ENCODE assay signal across 25 cellular contexts in the genomic region with DNA sequence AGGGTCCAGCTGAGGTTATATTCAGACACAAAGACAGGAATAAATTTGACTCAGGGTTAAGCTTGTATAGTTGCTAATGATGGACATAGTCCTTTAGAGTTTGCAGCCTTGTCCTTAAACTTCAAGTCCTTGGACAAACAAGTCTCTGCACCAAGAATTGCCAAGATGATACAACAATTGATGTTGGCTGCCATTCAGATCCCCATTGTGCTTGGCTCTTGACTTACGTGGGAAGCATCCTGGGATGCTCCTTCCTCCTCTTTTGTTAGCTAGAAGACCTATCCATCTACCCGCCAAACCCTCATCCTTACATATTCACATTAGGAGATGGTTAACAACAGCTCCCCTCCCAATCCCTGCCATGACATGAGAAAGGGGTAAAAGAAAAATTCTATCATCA.
A peak's percentile ranks its signal among the peaks of the same experiment; 100 is the strongest.
DNase-seq lines count a peak whose midpoint lies in the region; ATAC-seq, FAIRE-seq and TF ChIP-seq lines count a peak whose summit lies in the region.
"Had no signal": no experiment of that assay in that cellular context is flagged by ENCODE, and none has a peak within 500 bp of the region (broad histone marks: within the 10 kb centered on the region; RNA-seq: fewer than 3 reads in every experiment).

No MANE protein-coding gene starts in this region.

- TF ChIP-seq POLR2A in IMR-90 (IDR thresholded peaks at IDR 0.05; ENCODE audit: low read depth, low read length), result no peak
- TF ChIP-seq POLR2A in gastroesophageal sphincter (IDR thresholded peaks at IDR 0.05), result no peak
- no peak for TF ChIP-seq POLR2A in suprapubic skin (IDR thresholded peaks at IDR 0.05)
- no peak for TF ChIP-seq POLR2A in uterus (IDR thresholded peaks at IDR 0.05)

- TF ChIP-seq RAD21 in IMR-90 (IDR thresholded peaks at IDR 0.05; ENCODE audit: low read length), result no peak

- H3K9me1 ChIP-seq in IMR-90 (ENCODE audit: insufficient read depth, low read length), result peaks cover 6% of the 10 kb centered on the region; the same call in 1 of the 2 replicates

- H3K4me2 ChIP-seq in IMR-90 (ENCODE audit: low read depth, low read length), result no peak overlapping the region
- H3K4me2 ChIP-seq: A549 had no signal

- FAIRE-seq in urothelium cell line (lab: Jason Lieb, UNC), result no peak
- FAIRE-seq: A549, G401.6 had no signal

- no TSS peak for BruUV-seq in IMR-90 (replicated peaks; lab: Mats Ljungman, UMichigan)

- no peak overlapping the region for H2BK5ac ChIP-seq in IMR-90 (ENCODE audit: low read depth, low read length, poor library complexity, severe bottlenecking)

- intact Hi-C loops in IMR-90 (cut with micrococcal nuclease) (no loop called here), uterus (cut with DNase I; ENCODE audit: low total_unique reads) (no loop called here)

- no peak for ATAC-seq in IMR-90 (ENCODE audit: low read depth)
- ATAC-seq in gastroesophageal sphincter, result no peak
- ATAC-seq: A549; CD8-positive, alpha-beta T cell; Panc1 had no signal

- no peak overlapping the region for H4K8ac ChIP-seq in IMR-90 (ENCODE audit: low read depth in 2 of 2, low read length in 2 of 2)

- POLR2A ChIA-PET in IMR-90 (lab: Charles Lee; ENCODE audit: unreplicated experiment), result no interaction called here

- H3K14ac ChIP-seq in IMR-90 (replicated peaks; ENCODE audit: low read depth, low read length), result no peak overlapping the region

- H2BK120ac ChIP-seq in IMR-90 (ENCODE audit: low read depth, low read length), result no peak overlapping the region

- H2BK15ac ChIP-seq in IMR-90 (ENCODE audit: low read depth, low read length), result 0 out of 3 replicates have a peak overlapping the region, but pooled peaks have one; percentile 43

- H3K79me1 ChIP-seq in IMR-90 (ENCODE audit: low read depth in 1 of 2, low read length in 2 of 2), result no peaks in the 10 kb centered on the region

- TF ChIP-seq CTCF in IMR-90 (conservative IDR thresholded peaks at IDR 0.05; ENCODE audit: low read depth, low read length) (no peak), coronary artery (IDR thresholded peaks at IDR 0.05) (no peak), gastroesophageal sphincter (IDR thresholded peaks at IDR 0.05) (no peak), suprapubic skin (IDR thresholded peaks at IDR 0.05) (no peak), uterus (IDR thresholded peaks at IDR 0.05) (no peak)

- no peak overlapping the region for H4K91ac ChIP-seq in IMR-90 (ENCODE audit: insufficient read depth, low read depth, low read length)

- TF ChIP-seq EP300 in gastroesophageal sphincter (IDR thresholded peaks at IDR 0.05) (no peak), suprapubic skin (IDR thresholded peaks at IDR 0.05) (no peak)

- H2AK9ac ChIP-seq in IMR-90 (replicated peaks; ENCODE audit: low read depth, low read length, poor library complexity), result no peak overlapping the region

- CTCF ChIA-PET in IMR-90 (lab: Yijun Ruan, JAX), result no interaction called here

- no peak overlapping the region for H3K4me3 ChIP-seq in IMR-90 (ENCODE audit: insufficient read depth, low read depth, low read length)
- H3K4me3 ChIP-seq in coronary artery, result no peak overlapping the region
- no peak overlapping the region for H3K4me3 ChIP-seq in gastroesophageal sphincter
- H3K4me3 ChIP-seq in suprapubic skin, result no peak overlapping the region
- H3K4me3 ChIP-seq in uterus, result no peak overlapping the region
- H3K4me3 ChIP-seq: A549, MG63, SK-N-MC had no signal

- H3K27ac ChIP-seq in IMR-90 (ENCODE audit: insufficient read depth, low read length), result no peak overlapping the region
- peak overlapping the region; percentile 67 to 76 for H3K27ac ChIP-seq in coronary artery
- H3K27ac ChIP-seq in gastroesophageal sphincter, result peak overlapping the region; percentile 50 to 69 (median 66)
- H3K27ac ChIP-seq in suprapubic skin, result peak overlapping the region; percentile 64
- H3K27ac ChIP-seq in uterus, result no peak overlapping the region
- H3K27ac ChIP-seq: A549, C4-2B, SK-N-MC had no signal

- H3K56ac ChIP-seq in IMR-90 (ENCODE audit: extremely low read depth, insufficient read depth, low read length), result no peak overlapping the region

- no peaks in the 10 kb centered on the region for H4K20me1 ChIP-seq in IMR-90 (ENCODE audit: insufficient read depth, low read length)

- no peak overlapping the region for H3K9ac ChIP-seq in IMR-90 (ENCODE audit: low read depth, low read length)

- H2AK5ac ChIP-seq in IMR-90 (ENCODE audit: low read depth, low read length), result no peak overlapping the region

- in situ Hi-C loops in IMR-90 (cut with MboI; ENCODE audit: low sequenced_read_pairs), result no loop called here

- H2AFZ ChIP-seq in IMR-90 (replicated peaks; ENCODE audit: low read length, poor library complexity), result no peak overlapping the region

- H3K27me3 ChIP-seq in IMR-90 (ENCODE audit: control insufficient read depth, insufficient read depth, low read length) (no peaks in the 10 kb centered on the region), gastroesophageal sphincter (no peaks in the 10 kb centered on the region), suprapubic skin (no peaks in the 10 kb centered on the region), uterus (no peaks in the 10 kb centered on the region)
- H3K27me3 ChIP-seq: MG63 had no signal

- 0 out of 2 replicates have a peak overlapping the region, but pooled peaks have one; percentile 29 for H4K5ac ChIP-seq in IMR-90 (ENCODE audit: low read depth, low read length)

- H3K4me1 ChIP-seq in IMR-90 (ENCODE audit: control insufficient read depth, insufficient read depth, low read length) (peaks cover 13% of the 10 kb centered on the region), gastroesophageal sphincter (peaks cover 10 to 48% (median 22%) of the 10 kb centered on the region in 3 donors), suprapubic skin (no peaks in the 10 kb centered on the region), uterus (peaks cover 0 to under 1% of the 10 kb centered on the region in 2 donors)
- H3K4me1 ChIP-seq: A549, Caco-2 had no signal

- DNase-seq in IMR-90, result no peak
- no peak for DNase-seq in coronary artery (ENCODE audit: low spot score)
- no peak for DNase-seq in suprapubic skin (ENCODE audit: low spot score in 2 of 2)
- no peak for DNase-seq in uterus
- DNase-seq in urothelium cell line (ENCODE audit: low spot score), result no peak
- no peak for DNase-seq in activated gamma-delta T cell treated with Interleukin-2 at 50 U/mL for 16 hours
- DNase-seq: AML-193; Caco-2; CD8-positive, alpha-beta T cell; GOT3; HCEC 1CT; KG1; MG63; NCI-H2029 treated with DMSO at 0.1 percent for 48 hours; NCI-H2171; NCI-H226; NCI-H510A; NCI-H69; SIG-M5 had no signal

- H3K4ac ChIP-seq in IMR-90 (ENCODE audit: low read depth, low read length), result no peak overlapping the region

- H3K23ac ChIP-seq in IMR-90 (ENCODE audit: low read depth, low read length), result no peak overlapping the region

- dilution Hi-C loops in IMR-90 (cut with HindIII; ENCODE audit: low sequenced_read_pairs, unreplicated experiment), result no loop called here

- no peak overlapping the region for H3K18ac ChIP-seq in IMR-90 (ENCODE audit: low read depth, low read length)

- no CpG with 5 or more reads among the region's 2 CpGs for WGBS in IMR-90 (ENCODE audit: extremely low coverage in 2 of 2, insufficient read length in 1 of 2), 2 experiments
- 36 to 83% methylated on average over 1 to 2 of the region's 2 CpGs for WGBS in gastroesophageal sphincter (ENCODE audit: low coverage in 1 of 2), 2 donors
- WGBS in suprapubic skin, result 71% methylated on average over 2 of the region's 2 CpGs

- H3K36me3 ChIP-seq in IMR-90 (ENCODE audit: control insufficient read depth, insufficient read depth, low read length) (no peaks in the 10 kb centered on the region), gastroesophageal sphincter (no peaks in the 10 kb centered on the region), suprapubic skin (no peaks in the 10 kb centered on the region), uterus (no peaks in the 10 kb centered on the region)
- H3K36me3 ChIP-seq: MG63 had no signal

- H2BK20ac ChIP-seq in IMR-90 (ENCODE audit: low read depth, low read length), result no peak overlapping the region; the same call in 1 of the 2 replicates

- H3K9me3 ChIP-seq in IMR-90 (ENCODE audit: control insufficient read depth, insufficient read depth, low read length) (no peaks in the 10 kb centered on the region), gastroesophageal sphincter (no peaks in the 10 kb centered on the region), suprapubic skin (no peaks in the 10 kb centered on the region), uterus (no peaks in the 10 kb centered on the region)
- H3K9me3 ChIP-seq: A549, Caco-2, MG63 had no signal

TF ChIP-seq in IMR-90, 13 proteins besides CTCF, POLR2A, EP300 and RAD21 (continues in another document):
- no peak for TF ChIP-seq RFX5 (IDR thresholded peaks at IDR 0.05; ENCODE audit: low read depth, low read length)
- TF ChIP-seq RCOR1 (IDR thresholded peaks at IDR 0.05; ENCODE audit: insufficient replicate concordance, low read length), result no peak
- TF ChIP-seq BHLHE40 (IDR thresholded peaks at IDR 0.05; ENCODE audit: low read depth, low read length), result no peak
- no peak for TF ChIP-seq CEBPB (IDR thresholded peaks at IDR 0.05; ENCODE audit: low read depth, low read length)
- TF ChIP-seq MAFK (IDR thresholded peaks at IDR 0.05; ENCODE audit: low read depth, low read length), result no peak
- no peak for TF ChIP-seq NFE2L2 (IDR thresholded peaks at IDR 0.05; ENCODE audit: low read depth, low read length)
- no peak for TF ChIP-seq USF2 (IDR thresholded peaks at IDR 0.05; ENCODE audit: low read depth, low read length)
- no peak for TF ChIP-seq FOS (IDR thresholded peaks at IDR 0.05; ENCODE audit: low read depth, low read length)
- TF ChIP-seq ELK1 (IDR thresholded peaks at IDR 0.05; ENCODE audit: borderline replicate concordance, low read depth, low read length), result no peak
- no peak for TF ChIP-seq MXI1 (IDR thresholded peaks at IDR 0.05; ENCODE audit: borderline replicate concordance, low read depth, low read length)
- no peak for TF ChIP-seq SMC3 (IDR thresholded peaks at IDR 0.05; ENCODE audit: low read depth, low read length)
- no peak for TF ChIP-seq MAZ (IDR thresholded peaks at IDR 0.05; ENCODE audit: borderline replicate concordance, low read depth, low read length)

Comparison
In these comparisons a context has a peak if more than half of its experiments do, and no peak if none do; other contexts are left out.
1. H3K27ac ChIP-seq: peak in coronary artery (2 of 2), gastroesophageal sphincter (4 of 4) and suprapubic skin (single experiment); none in IMR-90 (single experiment) and uterus (0 of 2).